Comparison of ENCODE assay signal across 28 cellular contexts in the genomic region with DNA sequence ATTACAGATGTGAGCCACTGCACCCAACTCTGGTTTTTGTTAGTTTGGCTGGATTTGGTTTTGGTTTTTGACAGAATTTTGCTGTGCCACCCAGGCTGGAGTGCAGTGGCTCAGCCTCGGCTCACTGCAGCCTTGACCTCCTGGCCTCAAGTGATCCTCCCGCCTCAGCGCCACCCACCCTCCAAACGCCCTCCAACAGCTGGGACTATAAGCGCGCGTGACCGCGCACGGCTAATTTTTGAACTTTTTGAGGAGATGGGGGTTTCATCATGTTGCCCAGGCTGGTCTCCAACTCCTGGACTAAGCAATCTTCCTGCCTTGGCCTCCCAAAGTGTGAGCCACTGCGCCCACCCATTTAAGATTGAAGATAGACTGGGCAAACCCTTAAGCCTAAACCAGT.
DNase-seq lines count a peak whose midpoint lies in the region; ATAC-seq, FAIRE-seq and TF ChIP-seq lines count a peak whose summit lies in the region.
"Had no signal": no experiment of that assay in that cellular context is flagged by ENCODE, and none has a peak within 500 bp of the region (broad histone marks: within the 10 kb centered on the region; RNA-seq: fewer than 3 reads in every experiment).

No MANE protein-coding gene starts in this region.

- DNase-seq in right atrium auricular region (ENCODE audit: low spot score) (no peak), heart left ventricle (no peak), RWPE1 (ENCODE audit: low spot score) (no peak), K562 (ENCODE audit: extremely low read depth in 1 of 4, low spot score in 3 of 4) (no peak), neural progenitor cell (ENCODE audit: low spot score) (no peak), glutamatergic neuron (no peak), cortex of kidney (lab: John Stamatoyannopoulos, UW) (no peak)
- DNase-seq: 8988T; ACHN; BE2C; C1 segment of cervical spinal cord; CD4-positive, alpha-beta memory T cell; CD4-positive, CD25-positive, alpha-beta regulatory T cell; CD8-positive, alpha-beta memory T cell; COR-L47; DMS 273 treated with DMSO at 0.1 percent for 48 hours; DMS153; DMS53; DMS79; DND-41; EL; GDM1 had no signal

- peaks cover 12% of the 10 kb centered on the region for H3K79me2 ChIP-seq in K562 (ENCODE audit: control insufficient read depth, insufficient read depth, low read length)
- no peaks in the 10 kb centered on the region for H3K79me2 ChIP-seq in neural progenitor cell (ENCODE audit: low read depth)

- POLR2A ChIA-PET in RWPE1 (lab: Yijun Ruan, JAX; ENCODE audit: low non-redundant PET) = no interaction called here
- POLR2A ChIA-PET in K562 (lab: Yijun Ruan, JAX) = no interaction called here

- H3K9ac ChIP-seq in K562 (ENCODE audit: insufficient read depth in 1 of 2, low read depth in 2 of 2, low read length in 2 of 2) (peak overlapping the region in 1 of 2 experiments; percentile 39; a peak in 1 of 4 replicates), neural progenitor cell (no peak overlapping the region)
- H3K9ac ChIP-seq: BLaER1 had no signal

- TF ChIP-seq EP300 in K562 (IDR thresholded peaks at IDR 0.05; ENCODE audit: low read length) = no peak

- H3K4me3 ChIP-seq in right atrium auricular region (no peak overlapping the region), heart left ventricle (no peak overlapping the region), K562 (no peak overlapping the region), neural progenitor cell (no peak overlapping the region)
- H3K4me3 ChIP-seq: BLaER1, GM12878 had no signal

- H3K4me2 ChIP-seq in K562 (ENCODE audit: insufficient read depth, low read length) = no peak overlapping the region
- H3K4me2 ChIP-seq in neural progenitor cell = no peak overlapping the region
- H3K4me2 ChIP-seq: BLaER1 had no signal

- no TSS peak for BruUV-seq in K562 (replicated peaks; lab: Mats Ljungman, UMichigan)

- FAIRE-seq in K562 (lab: Jason Lieb, UNC) = no peak
- FAIRE-seq: A204.1, GM12878, GM12892, GM18507 had no signal

- H2AFZ ChIP-seq in K562 (ENCODE audit: low read depth, low read length) (no peak overlapping the region), neural progenitor cell (replicated peaks) (no peak overlapping the region)

- peak overlapping the region; percentile 46 to 55 for H3K27ac ChIP-seq in right atrium auricular region
- H3K27ac ChIP-seq in heart left ventricle = no peak overlapping the region
- 0 out of 2 replicates have a peak overlapping the region, but pooled peaks have one; percentile 11 for H3K27ac ChIP-seq in RWPE1
- peak overlapping the region; percentile 33; the same call in 2 of the 3 replicates for H3K27ac ChIP-seq in K562 (ENCODE audit: extremely low read depth, low read depth, low read length)
- no peak overlapping the region for H3K27ac ChIP-seq in neural progenitor cell
- H3K27ac ChIP-seq: BLaER1 had no signal

- 95 to 98% (median 97%) methylated on average over 11 of the region's 11 CpGs for WGBS in heart left ventricle, 4 donors
- 92% methylated on average over 11 of the region's 11 CpGs for WGBS in K562 (ENCODE audit: insufficient coverage, low coverage, missing lambda C conversion rate)

- CTCF ChIA-PET in RWPE1 (lab: Yijun Ruan, JAX) (no interaction called here), K562 (lab: Yijun Ruan, JAX; ENCODE audit: low intra/inter-chr PET ratio) (no interaction called here)

- peaks cover 7% of the 10 kb centered on the region for H3F3A ChIP-seq in neural progenitor cell (ENCODE audit: low read depth)

- no peak for TF ChIP-seq RAD21 in K562 (CRISPR knock-in tag; conservative IDR thresholded peaks at IDR 0.05 in 1 of 2, IDR thresholded peaks at IDR 0.05 in 1 of 2)

- H3K36me3 Mint-ChIP-seq in neural progenitor cell = peaks cover 8% of the 10 kb centered on the region
- no peaks in the 10 kb centered on the region for H3K36me3 Mint-ChIP-seq in glutamatergic neuron (ENCODE audit: unreplicated experiment)

- H3K27ac Mint-ChIP-seq in neural progenitor cell = no peak overlapping the region
- no peak overlapping the region for H3K27ac Mint-ChIP-seq in glutamatergic neuron (ENCODE audit: unreplicated experiment)
- H3K27ac Mint-ChIP-seq: CD14-positive monocyte; CD4-positive, alpha-beta memory T cell; CD4-positive, CD25-positive, alpha-beta regulatory T cell; CD8-positive, alpha-beta memory T cell had no signal

- H3K36me3 ChIP-seq in right atrium auricular region (no peaks in the 10 kb centered on the region), heart left ventricle (peaks cover 0 to 14% (median 6%) of the 10 kb centered on the region in 9 donors), K562 (ENCODE audit: control insufficient read depth, insufficient read depth, low read length) (peaks cover 10% of the 10 kb centered on the region; the same call in 2 of the 3 replicates), neural progenitor cell (no peaks in the 10 kb centered on the region)
- H3K36me3 ChIP-seq: BE2C had no signal

- H4K20me1 ChIP-seq in K562 (replicated peaks; ENCODE audit: control insufficient read depth, insufficient read depth, low read length) (no peaks in the 10 kb centered on the region), neural progenitor cell (ENCODE audit: low read depth) (no peaks in the 10 kb centered on the region)
- H4K20me1 ChIP-seq: BLaER1 had no signal

- in situ Hi-C loops in K562 (cut with MboI) = no loop called here

- peaks cover 2% of the 10 kb centered on the region for H3K9me3 Mint-ChIP-seq in neural progenitor cell
- peaks cover 4% of the 10 kb centered on the region for H3K9me3 Mint-ChIP-seq in glutamatergic neuron (ENCODE audit: unreplicated experiment)
- H3K9me3 Mint-ChIP-seq: CD8-positive, alpha-beta memory T cell had no signal

- no peaks in the 10 kb centered on the region for H3K9me1 ChIP-seq in K562 (ENCODE audit: control insufficient read depth, insufficient read depth, low read length)

- intact Hi-C loops in heart left ventricle (cut with DNase I) (no loop called here), K562 (cut with micrococcal nuclease) (no loop called here)

- no peaks in the 10 kb centered on the region for H3K9me3 ChIP-seq in right atrium auricular region
- peaks cover 0 to 8% (median 0%) of the 10 kb centered on the region in 12 donors for H3K9me3 ChIP-seq in heart left ventricle
- no peaks in the 10 kb centered on the region; the same call in 1 of the 2 replicates for H3K9me3 ChIP-seq in K562 (replicated peaks; ENCODE audit: control insufficient read depth, insufficient read depth, low read depth, low read length)
- no peaks in the 10 kb centered on the region for H3K9me3 ChIP-seq in neural progenitor cell (ENCODE audit: low read depth)
- H3K9me3 ChIP-seq: BE2C had no signal

- H3K27me3 ChIP-seq in right atrium auricular region (no peaks in the 10 kb centered on the region), heart left ventricle (no peaks in the 10 kb centered on the region), K562 (ENCODE audit: control insufficient read depth in 2 of 2, insufficient read depth in 2 of 2, low read length in 2 of 2) (no peaks in the 10 kb centered on the region), neural progenitor cell (no peaks in the 10 kb centered on the region)
- H3K27me3 ChIP-seq: BE2C, BLaER1 had no signal

- ATAC-seq in heart left ventricle (no peak), K562 (no peak)
- ATAC-seq: GM12878 had no signal

- H3K4me1 Mint-ChIP-seq in neural progenitor cell = peaks cover 23% of the 10 kb centered on the region
- peaks cover 15% of the 10 kb centered on the region for H3K4me1 Mint-ChIP-seq in glutamatergic neuron (ENCODE audit: low read depth, unreplicated experiment)

- H3K4me3 Mint-ChIP-seq in neural progenitor cell (peak overlapping the region; percentile 30), glutamatergic neuron (ENCODE audit: unreplicated experiment) (no peak overlapping the region)
- H3K4me3 Mint-ChIP-seq: CD14-positive monocyte; CD4-positive, CD25-positive, alpha-beta regulatory T cell had no signal

- TF ChIP-seq POLR2A in heart left ventricle (IDR thresholded peaks at IDR 0.05) (no peak), K562 (conservative IDR thresholded peaks at IDR 0.05) (no peak)

- H3K4me1 ChIP-seq in right atrium auricular region (peaks cover 0 to 15% of the 10 kb centered on the region in 2 donors), heart left ventricle (peaks cover 0 to 16% (median 12%) of the 10 kb centered on the region in 12 donors), K562 (replicated peaks in 1 of 2; ENCODE audit: control insufficient read depth in 2 of 2, insufficient read depth in 2 of 2, low read length in 2 of 2) (peaks cover 4 to 7% of the 10 kb centered on the region in 2 experiments; a peak in 4 of 5 replicates), neural progenitor cell (peaks cover 8% of the 10 kb centered on the region)

- TF ChIP-seq CTCF in right atrium auricular region (IDR thresholded peaks at IDR 0.05) (no peak), heart left ventricle (IDR thresholded peaks at IDR 0.05) (no peak), RWPE1 (conservative IDR thresholded peaks at IDR 0.05; ENCODE audit: low read depth) (no peak), K562 (IDR thresholded peaks at IDR 0.05 in 2 of 3, conservative IDR thresholded peaks at IDR 0.05 in 1 of 3; ENCODE audit: insufficient read depth in 2 of 3, low read depth in 1 of 3, low read length in 3 of 3) (no peak), neural progenitor cell (IDR thresholded peaks at IDR 0.05) (no peak), glutamatergic neuron (IDR thresholded peaks at IDR 0.05; ENCODE audit: partially characterized antibody, unreplicated experiment) (no peak)

- no peaks in the 10 kb centered on the region for H3K27me3 Mint-ChIP-seq in neural progenitor cell (ENCODE audit: insufficient read depth, low read depth)
- H3K27me3 Mint-ChIP-seq in glutamatergic neuron (ENCODE audit: unreplicated experiment) = peaks cover 11% of the 10 kb centered on the region
- H3K27me3 Mint-ChIP-seq: CD4-positive, alpha-beta memory T cell; CD4-positive, CD25-positive, alpha-beta regulatory T cell; CD8-positive, alpha-beta memory T cell had no signal

TF ChIP-seq in K562, 482 proteins besides CTCF, POLR2A, EP300 and RAD21 (continues in another document):
- TF ChIP-seq NCOA4 (IDR thresholded peaks at IDR 0.05; ENCODE audit: partially characterized antibody) (no peak), NFIC (IDR thresholded peaks at IDR 0.05) (0 out of 2 replicates have a peak, but pooled peaks have one; percentile 7), SIRT6 (IDR thresholded peaks at IDR 0.05; ENCODE audit: low read depth, low read length) (no peak), MYBL2 (IDR thresholded peaks at IDR 0.05; ENCODE audit: low read depth) (0 out of 2 replicates have a peak, but pooled peaks have one; percentile 48), MYBL2 (CRISPR knock-in tag; IDR thresholded peaks at IDR 0.05; ENCODE audit: borderline replicate concordance) (no peak)

Comparison
In these comparisons a context has a peak if more than half of its experiments do, and no peak if none do; other contexts are left out.
1. H3K27ac ChIP-seq: peak in right atrium auricular region (2 of 2), RWPE1 (single experiment) and K562 (single experiment); none in heart left ventricle (0 of 12) and neural progenitor cell (single experiment).